8 cellular contexts compared by ENCODE assay signal in genomic region chr1:205284420-205285144, GRCh38. TPM values are rescaled to one million over a fixed set of nuclear protein-coding genes. Genes with fewer than 3 reads are reported as not detected.
A peak's percentile ranks its signal among the peaks of the same experiment; 100 is the strongest.
DNase-seq lines count a peak whose midpoint lies in the region; ATAC-seq and TF ChIP-seq lines count a peak whose summit lies in the region.

No MANE protein-coding gene starts in this region.

- 23% methylated on average over 4 of the region's 7 CpGs for WGBS in suprapubic skin

- TF ChIP-seq CTCF in Caco-2 (IDR thresholded peaks at IDR 0.05; ENCODE audit: insufficient read depth in 1 of 2, low read depth in 1 of 2, low read length in 1 of 2, severe bottlenecking in 1 of 2, unreplicated experiment in 1 of 2) (peak in 1 of 2 experiments; percentile 28), omental fat pad (IDR thresholded peaks at IDR 0.05) (no peak), suprapubic skin (IDR thresholded peaks at IDR 0.05) (peak in 1 of 2 donors; percentile 10)

- H3K4me3 ChIP-seq in Caco-2 (ENCODE audit: low read depth, low read length) (no peak overlapping the region), SJSA1 (no peak overlapping the region), suprapubic skin (no peak overlapping the region)

- H3K27me3 ChIP-seq in Caco-2 (replicated peaks; ENCODE audit: control insufficient read depth, insufficient read depth, low read length) (no peaks in the 10 kb centered on the region), SJSA1 (replicated peaks) (no peaks in the 10 kb centered on the region), suprapubic skin (no peaks in the 10 kb centered on the region)

- no peaks in the 10 kb centered on the region for H3K9me3 ChIP-seq in Caco-2
- no peaks in the 10 kb centered on the region for H3K9me3 ChIP-seq in SJSA1 (replicated peaks)
- H3K9me3 ChIP-seq in suprapubic skin = no peaks in the 10 kb centered on the region

- TF ChIP-seq EP300 in suprapubic skin (IDR thresholded peaks at IDR 0.05) = no peak

- ATAC-seq in omental fat pad (ENCODE audit: low FRiP score) (peak; percentile 91), HG03439 (IDR thresholded peaks at IDR 0.05; ENCODE audit: unreplicated experiment) (no peak)

- TF ChIP-seq POLR2A in suprapubic skin (IDR thresholded peaks at IDR 0.05) = no peak

- H3K36me3 Mint-ChIP-seq in Caco-2 (ENCODE audit: insufficient read depth, unreplicated experiment) = no peaks in the 10 kb centered on the region

- no peaks in the 10 kb centered on the region for H3K9me3 Mint-ChIP-seq in Caco-2 (ENCODE audit: unreplicated experiment)

- DNase-seq in Caco-2 = peak; percentile 95 to 98
- peak; percentile 98 for DNase-seq in LHCN-M2 (ENCODE audit: low read depth)
- DNase-seq in SJSA1 (ENCODE audit: low read depth in 1 of 2, low spot score in 2 of 2) = peak; percentile 99 to 100
- peak; percentile 70 for DNase-seq in activated naive CD4-positive, alpha-beta T cell treated with anti-CD3 and anti-CD28 coated beads, Interleukin-2, amount 50 U/mL, for 16 hours
- DNase-seq in germinal center (ENCODE audit: low spot score) = peak; percentile 84
- peak; percentile 64 for DNase-seq in omental fat pad (ENCODE audit: low spot score)
- DNase-seq in suprapubic skin (ENCODE audit: low spot score in 2 of 2) = peak; percentile 92 to 94

- intact Hi-C loops in Caco-2 (cut with micrococcal nuclease; ENCODE audit: unreplicated experiment) = loop anchor here (1.0 kb wide), 3 partner anchors 11 to 34 kb away; no protein-coding TSS in a partner anchor

- H3K4me1 ChIP-seq in Caco-2 = peaks cover 35% of the 10 kb centered on the region
- H3K4me1 ChIP-seq in SJSA1 (replicated peaks) = peaks cover 52% of the 10 kb centered on the region
- H3K4me1 ChIP-seq in suprapubic skin = peaks cover 70% of the 10 kb centered on the region

- BruUV-seq in Caco-2 (replicated peaks; lab: Mats Ljungman, UMichigan) = no TSS peak

- H3K27ac ChIP-seq in SJSA1 (peak overlapping the region; percentile 59), suprapubic skin (peak overlapping the region; percentile 82)

- H3K36me3 ChIP-seq in Caco-2 (ENCODE audit: control insufficient read depth, insufficient read depth, low read length) (no peaks in the 10 kb centered on the region), SJSA1 (no peaks in the 10 kb centered on the region), suprapubic skin (no peaks in the 10 kb centered on the region)

- POLR2A ChIA-PET in Caco-2 (lab: Charles Lee) = interaction anchor here (0.6 to 1.5 kb wide), 9 partner anchors 9 to 57 kb away, joined by 3 to 22 read pairs (median 6); partner anchors contain the start of genes NUAK2 and TMCC2

- H3K4me3 Mint-ChIP-seq in Caco-2 (ENCODE audit: unreplicated experiment) = peak overlapping the region; percentile 38

- peaks cover 41% of the 10 kb centered on the region for H3K4me1 Mint-ChIP-seq in Caco-2 (ENCODE audit: low read depth, unreplicated experiment)

- peak overlapping the region; percentile 69 for H3K27ac Mint-ChIP-seq in Caco-2 (ENCODE audit: unreplicated experiment)

- no peaks in the 10 kb centered on the region for H3K27me3 Mint-ChIP-seq in Caco-2 (ENCODE audit: insufficient read depth, unreplicated experiment)

- CTCF ChIA-PET in Caco-2 (lab: Charles Lee) = interaction anchor here (0.6 to 2.6 kb wide), 16 partner anchors 10 to 478 kb away, joined by 3 to 30 read pairs (median 4); partner anchors contain the start of gene NUAK2

RNA-seq across cellular contexts. Expression of gene NUAK2, which starts 37.0 kb away (rescaled TPM):
- total RNA-seq in Caco-2 (2022) (25.7 and 27.0 TPM in 2 replicates), LHCN-M2 (2014; rRNA removed) (0.46 and 0.64 TPM in 2 replicates), omental fat pad (1 to 10 TPM; 1.1 to 5.4 (median 3.2) TPM), suprapubic skin (10 to 100 TPM; 16.2 to 41.2 (median 30.2) TPM)
- polyA plus RNA-seq in LHCN-M2 (2012) = 2.2 TPM
- 2.9 and 5.8 TPM in 2 replicates for total RNA-seq in SJSA1 (2014; rRNA removed; shearing (Covaris generic))

RNA-seq across cellular contexts. Expression of gene TMCC2, which starts 56.8 kb away (rescaled TPM):
- total RNA-seq in Caco-2 (2022) (0.60 and 0.91 TPM in 2 replicates), LHCN-M2 (2014; rRNA removed) (2.8 and 3.3 TPM in 2 replicates), omental fat pad (1 to 10 TPM in 3 of 4 donors, under 1 TPM in 1; 0.96 to 4.9 (median 2.2) TPM), suprapubic skin (1 to 10 TPM; 3.1 to 4.3 (median 4.1) TPM)
- polyA plus RNA-seq in LHCN-M2 (2012) = 4.4 TPM
- total RNA-seq in SJSA1 (2014; rRNA removed; shearing (Covaris generic)) = 8.2 and 10.3 TPM in 2 replicates
